27 cellular contexts compared by ENCODE assay signal in genomic region chr2:177537241-177537640, GRCh38.
"Had no signal": no experiment of that assay in that cellular context is flagged by ENCODE, and none has a peak within 500 bp of the region (broad histone marks: within the 10 kb centered on the region; RNA-seq: fewer than 3 reads in every experiment).

No MANE protein-coding gene starts in this region.

- H3K27ac Mint-ChIP-seq: activated CD4-positive, alpha-beta T cell treated with anti-CD3 and anti-CD28 coated beads, Interleukin-2, amount 10 ng/mL, durations not matched to agents 24 days and 14 days; activated CD8-positive, alpha-beta T cell treated with anti-CD3 and anti-CD28 coated beads for 36 hours; activated naive CD8-positive, alpha-beta T cell treated with anti-CD3 and anti-CD28 coated beads for 36 hours; activated T-cell treated with anti-CD3 and anti-CD28 coated beads, Interleukin-2, amount 50 U/mL, for 72 hours; activated T-helper 17 cell treated with anti-CD3 and anti-CD28 coated beads, Interleukin-2, amount 50 U/mL, for 72 hours had no signal

- H3K4me3 ChIP-seq: ascending aorta, cardiac muscle cell, PC-9 had no signal

- H3K9me3 ChIP-seq: ascending aorta had no signal

- H3K9me3 Mint-ChIP-seq: activated CD4-positive, alpha-beta T cell treated with anti-CD3 and anti-CD28 coated beads, Interleukin-2, amount 10 ng/mL, durations not matched to agents 24 days and 14 days; activated CD8-positive, alpha-beta T cell treated with anti-CD3 and anti-CD28 coated beads for 36 hours; activated naive CD8-positive, alpha-beta T cell treated with anti-CD3 and anti-CD28 coated beads for 36 hours; activated T-cell treated with anti-CD3 and anti-CD28 coated beads, Interleukin-2, amount 50 U/mL, for 72 hours; activated T-helper 17 cell treated with anti-CD3 and anti-CD28 coated beads, Interleukin-2, amount 50 U/mL, for 72 hours; central memory CD8-positive, alpha-beta T cell had no signal

- FAIRE-seq: RCC 7860 had no signal

- H3K4me1 ChIP-seq: ascending aorta had no signal

- H3K4me2 ChIP-seq: PC-9 had no signal

- H3K4me3 Mint-ChIP-seq: activated CD4-positive, alpha-beta T cell treated with anti-CD3 and anti-CD28 coated beads, Interleukin-2, amount 10 ng/mL, durations not matched to agents 24 days and 14 days; activated CD8-positive, alpha-beta T cell treated with anti-CD3 and anti-CD28 coated beads for 36 hours; activated naive CD8-positive, alpha-beta T cell treated with anti-CD3 and anti-CD28 coated beads for 36 hours; activated T-cell treated with anti-CD3 and anti-CD28 coated beads, Interleukin-2, amount 50 U/mL, for 72 hours; activated T-helper 17 cell treated with anti-CD3 and anti-CD28 coated beads, Interleukin-2, amount 50 U/mL, for 72 hours; central memory CD8-positive, alpha-beta T cell had no signal

- H3K4me1 Mint-ChIP-seq: activated naive CD8-positive, alpha-beta T cell treated with anti-CD3 and anti-CD28 coated beads for 36 hours; activated T-helper 17 cell treated with anti-CD3 and anti-CD28 coated beads, Interleukin-2, amount 50 U/mL, for 72 hours; central memory CD8-positive, alpha-beta T cell had no signal

- H3K36me3 ChIP-seq: ascending aorta had no signal

- ATAC-seq: activated CD8-positive, alpha-beta T cell treated with anti-CD3 and anti-CD28 coated beads for 36 hours; activated T-cell treated with anti-CD3 and anti-CD28 coated beads, Interleukin-2, amount 50 U/mL, for 72 hours; activated T-helper 17 cell treated with anti-CD3 and anti-CD28 coated beads, Interleukin-2, amount 50 U/mL, for 72 hours; Right ventricle myocardium inferior had no signal

- DNase-seq: activated CD4-positive, alpha-beta T cell treated with anti-CD3 and anti-CD28 coated beads, Interleukin-2, amount 10 ng/mL, durations not matched to agents 24 days and 14 days; activated CD4-positive, alpha-beta T cell treated with anti-CD3 and anti-CD28 coated beads, Interleukin-2, amount 50 U/mL, for 4 hours; activated CD8-positive, alpha-beta T cell treated with anti-CD3 and anti-CD28 coated beads for 36 hours; activated effector memory CD4-positive, alpha-beta T cell treated with anti-CD3 and anti-CD28 coated beads, Interleukin-2, amount 50 U/mL, for 16 hours; activated naive CD4-positive, alpha-beta T cell; activated naive CD4-positive, alpha-beta T cell treated with anti-CD3 and anti-CD28 coated beads, Interleukin-2, amount 50 U/mL, for 16 hours; activated naive CD8-positive, alpha-beta T cell treated with anti-CD3 and anti-CD28 coated beads for 36 hours; activated T-cell treated with anti-CD3 and anti-CD28 coated beads, Interleukin-2, amount 50 U/mL, for 1 hour; activated T-cell treated with anti-CD3 and anti-CD28 coated beads, Interleukin-2, amount 50 U/mL, for 72 hours; amniotic stem cell; Karpas-422; KBM-7; NCI-H1105 treated with DMSO at 0.1 percent for 48 hours; NCI-H1436; NCI-H2081 treated with DMSO at 0.1 percent for 48 hours; NCI-H345; NCI-H524 treated with DMSO at 0.1 percent for 48 hours; PC-9; SIG-M5; T1000 had no signal

- H3K27me3 Mint-ChIP-seq: activated CD4-positive, alpha-beta T cell treated with anti-CD3 and anti-CD28 coated beads, Interleukin-2, amount 10 ng/mL, durations not matched to agents 24 days and 14 days; activated CD8-positive, alpha-beta T cell treated with anti-CD3 and anti-CD28 coated beads for 36 hours; activated naive CD8-positive, alpha-beta T cell treated with anti-CD3 and anti-CD28 coated beads for 36 hours; activated T-helper 17 cell treated with anti-CD3 and anti-CD28 coated beads, Interleukin-2, amount 50 U/mL, for 72 hours; central memory CD8-positive, alpha-beta T cell had no signal

- H2AFZ ChIP-seq: PC-9 had no signal

- H3K27me3 ChIP-seq: ascending aorta, cardiac muscle cell had no signal

- H3K27ac ChIP-seq: ascending aorta, cardiac muscle cell, PC-9, RWPE1 had no signal
